Comparison of ENCODE assay signal across 20 cellular contexts in genomic region chr17:50023520-50023919, GRCh38. TPM values are rescaled to one million over a fixed set of nuclear protein-coding genes. Genes with fewer than 3 reads are reported as not detected.
DNase-seq lines count a peak whose midpoint lies in the region; ATAC-seq, FAIRE-seq and TF ChIP-seq lines count a peak whose summit lies in the region.
"Had no signal": no experiment of that assay in that cellular context is flagged by ENCODE, and none has a peak within 500 bp of the region (broad histone marks: within the 10 kb centered on the region; RNA-seq: fewer than 3 reads in every experiment).

No MANE protein-coding gene starts in this region.

- H3K9me3 ChIP-seq in HepG2 (ENCODE audit: low read length) = no peaks in the 10 kb centered on the region
- H3K9me3 ChIP-seq in right lobe of liver = no peaks in the 10 kb centered on the region
- H3K9me3 ChIP-seq: BLaER1 had no signal

- H3K27me3 ChIP-seq in HepG2 (ENCODE audit: control insufficient read depth in 1 of 2, insufficient read depth in 2 of 2, low read length in 2 of 2) (no peaks in the 10 kb centered on the region; a peak in 1 of 5 replicates), right lobe of liver (peaks cover 0 to under 1% of the 10 kb centered on the region in 2 donors), mesendoderm (ENCODE audit: insufficient read depth, low read length, poor library complexity) (no peaks in the 10 kb centered on the region)

- 63% methylated on average over 8 of the region's 8 CpGs for WGBS in HepG2 (ENCODE audit: low lambda C conversion rate)
- WGBS in right lobe of liver (ENCODE audit: insufficient coverage, low coverage, low lambda C conversion rate, missing lambda C conversion rate) = 50% methylated on average over 8 of the region's 8 CpGs
- WGBS in mesendoderm (ENCODE audit: extremely low coverage, insufficient coverage, low lambda C conversion rate) = no CpG with 5 or more reads among the region's 8 CpGs

- DNase-seq in HepG2 (ENCODE audit: low spot score) (no peak), right lobe of liver (no peak), HTR-8/SVneo (ENCODE audit: insufficient read length, low spot score) (no peak), mesendoderm (no peak), nucleus accumbens (lab: John Stamatoyannopoulos, UW) (no peak), H54 (ENCODE audit: insufficient read length, low spot score) (no peak)
- DNase-seq: CD8-positive, alpha-beta memory T cell; COR-L47; GM23248; H9; Karpas-422; KBM-7 had no signal

- H3K79me2 ChIP-seq in HepG2 (ENCODE audit: insufficient read depth, low read length) (no peaks in the 10 kb centered on the region), mesendoderm (ENCODE audit: control insufficient read depth, insufficient read depth, low read length) (no peaks in the 10 kb centered on the region)

- no peak overlapping the region for H4K8ac ChIP-seq in mesendoderm (ENCODE audit: low read depth, low read length)

- no peak overlapping the region for H3K56ac ChIP-seq in mesendoderm (ENCODE audit: low read length)

- H3K4me1 ChIP-seq in HepG2 (ENCODE audit: insufficient read depth, low read length) = peaks cover 12% of the 10 kb centered on the region
- no peaks in the 10 kb centered on the region for H3K4me1 ChIP-seq in right lobe of liver
- H3K4me1 ChIP-seq in mesendoderm (ENCODE audit: control insufficient read depth, low read depth, low read length) = peaks cover under 1% of the 10 kb centered on the region

- no peak overlapping the region for H3K23ac ChIP-seq in mesendoderm (ENCODE audit: low read length)

- TF ChIP-seq EP300 in HepG2 (IDR thresholded peaks at IDR 0.05; ENCODE audit: low read depth in 2 of 2, low read length in 2 of 2) = no peak
- TF ChIP-seq EP300 in HepG2 (CRISPR knock-in tag; IDR thresholded peaks at IDR 0.05; ENCODE audit: borderline replicate concordance) = no peak

- no peaks in the 10 kb centered on the region for H3K79me1 ChIP-seq in mesendoderm (ENCODE audit: low read length)

- no peak overlapping the region for H3K18ac ChIP-seq in mesendoderm (ENCODE audit: low read length)

- H3K4me2 ChIP-seq in HepG2 (ENCODE audit: low read depth, low read length) = no peak overlapping the region
- H3K4me2 ChIP-seq in mesendoderm (ENCODE audit: low read length) = no peak overlapping the region
- H3K4me2 ChIP-seq: BLaER1 had no signal

- TF ChIP-seq CTCF in HepG2 (CRISPR knock-in tag; IDR thresholded peaks at IDR 0.05) = no peak
- no peak for TF ChIP-seq CTCF in right lobe of liver (IDR thresholded peaks at IDR 0.05)

- H3K9ac ChIP-seq in HepG2 (ENCODE audit: insufficient read depth, low read depth, low read length) = no peak overlapping the region
- no peak overlapping the region for H3K9ac ChIP-seq in mesendoderm (ENCODE audit: low read length)
- H3K9ac ChIP-seq: BLaER1, GM23248 had no signal

- H2AK5ac ChIP-seq in mesendoderm (ENCODE audit: low read length) = no peak overlapping the region

- no peak overlapping the region for H3K4ac ChIP-seq in mesendoderm (ENCODE audit: low read depth, low read length)

- no peak for TF ChIP-seq RAD21 in HepG2 (CRISPR knock-in tag; IDR thresholded peaks at IDR 0.05)

- no peaks in the 10 kb centered on the region for H4K20me1 ChIP-seq in HepG2 (ENCODE audit: insufficient read depth, low read length)

- no peak overlapping the region for H3K27ac ChIP-seq in HepG2 (ENCODE audit: extremely low read length, insufficient read depth, low read length)
- no peak overlapping the region for H3K27ac ChIP-seq in right lobe of liver
- H3K27ac ChIP-seq in mesendoderm (ENCODE audit: low read depth, low read length) = no peak overlapping the region
- H3K27ac ChIP-seq: 22Rv1, BLaER1, GM23248 had no signal

- BruUV-seq in HepG2 (replicated peaks; lab: Mats Ljungman, UMichigan) = no TSS peak

- no peak overlapping the region for H3K4me3 ChIP-seq in HepG2 (replicated peaks in 1 of 3; ENCODE audit: insufficient read depth in 1 of 3, low read depth in 2 of 3, low read length in 3 of 3)
- H3K4me3 ChIP-seq in right lobe of liver = no peak overlapping the region
- peak overlapping the region; percentile 32 for H3K4me3 ChIP-seq in mesendoderm (ENCODE audit: low read length)
- H3K4me3 ChIP-seq: BLaER1, GM23248 had no signal

- H2BK120ac ChIP-seq in mesendoderm (ENCODE audit: low read depth, low read length) = no peak overlapping the region

- no peak overlapping the region for H2BK5ac ChIP-seq in mesendoderm (ENCODE audit: low read length)

- POLR2A ChIA-PET in HepG2 (lab: Yijun Ruan, JAX) = no interaction called here

- ATAC-seq in HepG2 (no peak), right lobe of liver (no peak)

- no peaks in the 10 kb centered on the region for H3K36me3 ChIP-seq in HepG2 (replicated peaks in 1 of 2; ENCODE audit: control insufficient read depth in 1 of 2, insufficient read depth in 2 of 2, low read length in 2 of 2)
- H3K36me3 ChIP-seq in right lobe of liver = no peaks in the 10 kb centered on the region
- H3K36me3 ChIP-seq in mesendoderm (ENCODE audit: control insufficient read depth, insufficient read depth, low read length) = no peaks in the 10 kb centered on the region
- H3K36me3 ChIP-seq: BLaER1 had no signal

- intact Hi-C loops in HepG2 (cut with micrococcal nuclease; ENCODE audit: unreplicated experiment) (no loop called here), right lobe of liver (cut with DNase I) (loop anchor here in 1 of 2 donors (10.0 kb wide), 1 partner anchor 51 kb away; no protein-coding TSS in a partner anchor)

- H2BK15ac ChIP-seq in mesendoderm (replicated peaks; ENCODE audit: low read depth) = no peak overlapping the region

- CTCF ChIA-PET in HepG2 (lab: Yijun Ruan, JAX; ENCODE audit: low intra/inter-chr PET ratio, low total read pairs) = no interaction called here

- H4K5ac ChIP-seq in mesendoderm (ENCODE audit: low read length) = no peak overlapping the region

- H2AFZ ChIP-seq in HepG2 (ENCODE audit: low read length) = no peak overlapping the region
- H2AFZ ChIP-seq: GM23248 had no signal

- no peak for FAIRE-seq in HepG2 (lab: Jason Lieb, UNC)
- peak; percentile 99 for FAIRE-seq in HTR-8/SVneo (lab: Jason Lieb, UNC)
- FAIRE-seq in H54 (lab: Jason Lieb, UNC) = no peak
- FAIRE-seq: D721Med, G401.6, GM18507 had no signal

- in situ Hi-C loops in HepG2 (cut with HindIII; ENCODE audit: extremely low pct_ligation_motif_present, low pct_unique_long_range_greater_than_20kb) = no loop called here

- TF ChIP-seq POLR2A in HepG2 (IDR thresholded peaks at IDR 0.05; ENCODE audit: insufficient read depth in 1 of 2, low read depth in 2 of 2, low read length in 2 of 2) (no peak), right lobe of liver (IDR thresholded peaks at IDR 0.05) (no peak), H54 (IDR thresholded peaks at IDR 0.05; ENCODE audit: low read depth, low read length) (no peak)

RNA-seq across cellular contexts. Expression of gene DLX3, which starts 28.5 kb away (rescaled TPM):
- total RNA-seq in HepG2 (2016; rRNA removed; fragmentation: Illumina TruSeq; extraction: Trizol) (not detected in 2 replicates), right lobe of liver (not detected)
- total RNA-seq in HepG2 (2016; cell fraction: cytosol; rRNA removed; fragmentation: Illumina TruSeq; extraction: Trizol; ENCODE audit: low read depth) = not detected in 2 replicates
- not detected in 2 replicates for total RNA-seq in HepG2 (2016; cell fraction: insoluble cytoplasmic fraction; rRNA removed; fragmentation: Illumina TruSeq; extraction: Trizol)
- not detected in 2 replicates for total RNA-seq in HepG2 (2016; cell fraction: membrane; rRNA removed; fragmentation: Illumina TruSeq; extraction: Trizol)
- total RNA-seq in HepG2 (2016; cell fraction: nucleus; rRNA removed; fragmentation: Illumina TruSeq; extraction: Trizol) = not detected in 2 replicates
- 0.03 and 0.05 TPM in 2 replicates for polyA plus RNA-seq in HepG2 (2011; rRNA removed)
- not detected in 2 replicates for polyA plus RNA-seq in HepG2 (2011; cell fraction: cytosol; rRNA removed)
- 0.05 and 0.23 TPM in 2 replicates for polyA plus RNA-seq in HepG2 (2011; cell fraction: nucleus; rRNA removed)
- not detected in 2 replicates for polyA plus RNA-seq in HepG2 (2012)
- polyA plus RNA-seq in HepG2 (2016; cell fraction: cytosol; fragmentation: Illumina TruSeq; extraction: Trizol; ENCODE audit: low read depth) = not detected in 2 replicates
- polyA plus RNA-seq in HepG2 (2016; cell fraction: insoluble cytoplasmic fraction; fragmentation: Illumina TruSeq; extraction: Trizol; ENCODE audit: low read depth) = 0.09 TPM in 1 of 2 replicates, not detected in the other
- not detected in 2 replicates for polyA plus RNA-seq in HepG2 (2016; cell fraction: membrane; fragmentation: Illumina TruSeq; extraction: Trizol; ENCODE audit: low read depth)
- not detected in 2 replicates for polyA plus RNA-seq in HepG2 (2016; cell fraction: nucleus; fragmentation: Illumina TruSeq; extraction: Trizol; ENCODE audit: insufficient read depth, low read depth)
- polyA minus RNA-seq in HepG2 (2011; rRNA and poly(A)+ RNA removed; ENCODE audit: low replicate concordance) = 0.65 TPM in 1 of 2 replicates, not detected in the other
- polyA minus RNA-seq in HepG2 (2011; cell fraction: cytosol; rRNA and poly(A)+ RNA removed) = not detected in 2 replicates
- not detected in 2 replicates for polyA minus RNA-seq in HepG2 (2011; cell fraction: nucleus; rRNA and poly(A)+ RNA removed)
- polyA plus RNA-seq in mesendoderm (2013, experiment 1 of 2) = 0.13 TPM
- polyA plus RNA-seq in mesendoderm (2013, experiment 2 of 2) = 0.06 TPM
- total RNA-seq: A673, IMR-90 had no signal
- polyA plus RNA-seq: AG04450; CD8-positive, alpha-beta memory T cell; IMR-90 had no signal

RNA-seq across cellular contexts. Expression of gene ITGA3, which starts 32.4 kb away (rescaled TPM):
- total RNA-seq in HepG2 (2016; rRNA removed; fragmentation: Illumina TruSeq; extraction: Trizol) (0.69 and 0.77 TPM in 2 replicates), right lobe of liver (1 to 10 TPM; 1.4 to 3.7 (median 2.4) TPM)
- total RNA-seq in HepG2 (2016; cell fraction: cytosol; rRNA removed; fragmentation: Illumina TruSeq; extraction: Trizol; ENCODE audit: low read depth) = 1.5 and 1.9 TPM in 2 replicates
- 0.48 and 1.1 TPM in 2 replicates for total RNA-seq in HepG2 (2016; cell fraction: insoluble cytoplasmic fraction; rRNA removed; fragmentation: Illumina TruSeq; extraction: Trizol)
- total RNA-seq in HepG2 (2016; cell fraction: membrane; rRNA removed; fragmentation: Illumina TruSeq; extraction: Trizol) = 0.28 and 0.62 TPM in 2 replicates
- 1.3 and 1.8 TPM in 2 replicates for total RNA-seq in HepG2 (2016; cell fraction: nucleus; rRNA removed; fragmentation: Illumina TruSeq; extraction: Trizol)
- 0.48 and 0.59 TPM in 2 replicates for polyA plus RNA-seq in HepG2 (2011; rRNA removed)
- 0.33 and 0.78 TPM in 2 replicates for polyA plus RNA-seq in HepG2 (2011; cell fraction: cytosol; rRNA removed)
- 2.6 and 3.3 TPM in 2 replicates for polyA plus RNA-seq in HepG2 (2011; cell fraction: nucleus; rRNA removed)
- polyA plus RNA-seq in HepG2 (2012) = 0.27 and 0.32 TPM in 2 replicates
- polyA plus RNA-seq in HepG2 (2016; cell fraction: cytosol; fragmentation: Illumina TruSeq; extraction: Trizol; ENCODE audit: low read depth) = 0.51 and 0.57 TPM in 2 replicates
- polyA plus RNA-seq in HepG2 (2016; cell fraction: insoluble cytoplasmic fraction; fragmentation: Illumina TruSeq; extraction: Trizol; ENCODE audit: low read depth) = 0.52 and 0.82 TPM in 2 replicates
- 0.30 and 0.48 TPM in 2 replicates for polyA plus RNA-seq in HepG2 (2016; cell fraction: membrane; fragmentation: Illumina TruSeq; extraction: Trizol; ENCODE audit: low read depth)
- 1.3 and 2.2 TPM in 2 replicates for polyA plus RNA-seq in HepG2 (2016; cell fraction: nucleus; fragmentation: Illumina TruSeq; extraction: Trizol; ENCODE audit: insufficient read depth, low read depth)
- 1.4 and 198 TPM in 2 replicates for polyA minus RNA-seq in HepG2 (2011; rRNA and poly(A)+ RNA removed; ENCODE audit: low replicate concordance)
- polyA minus RNA-seq in HepG2 (2011; cell fraction: cytosol; rRNA and poly(A)+ RNA removed) = 2.9 and 6.2 TPM in 2 replicates
- polyA minus RNA-seq in HepG2 (2011; cell fraction: nucleus; rRNA and poly(A)+ RNA removed) = 1.1 and 2.8 TPM in 2 replicates
- polyA plus RNA-seq in mesendoderm (2013, experiment 1 of 2) = 13.0 TPM
- polyA plus RNA-seq in mesendoderm (2013, experiment 2 of 2) = 13.2 TPM

RNA-seq across cellular contexts. Expression of gene DLX4, which starts 54.5 kb away (rescaled TPM):
- total RNA-seq in HepG2 (2016; rRNA removed; fragmentation: Illumina TruSeq; extraction: Trizol) (0.51 and 0.55 TPM in 2 replicates), right lobe of liver (not detected)
- 0.44 and 1.4 TPM in 2 replicates for total RNA-seq in HepG2 (2016; cell fraction: cytosol; rRNA removed; fragmentation: Illumina TruSeq; extraction: Trizol; ENCODE audit: low read depth)
- 0.40 and 0.80 TPM in 2 replicates for total RNA-seq in HepG2 (2016; cell fraction: insoluble cytoplasmic fraction; rRNA removed; fragmentation: Illumina TruSeq; extraction: Trizol)
- 1.8 and 1.9 TPM in 2 replicates for total RNA-seq in HepG2 (2016; cell fraction: membrane; rRNA removed; fragmentation: Illumina TruSeq; extraction: Trizol)
- 0.93 and 0.97 TPM in 2 replicates for total RNA-seq in HepG2 (2016; cell fraction: nucleus; rRNA removed; fragmentation: Illumina TruSeq; extraction: Trizol)
- polyA plus RNA-seq in HepG2 (2011; rRNA removed) = 2.3 and 2.5 TPM in 2 replicates
- 1.0 and 1.2 TPM in 2 replicates for polyA plus RNA-seq in HepG2 (2011; cell fraction: cytosol; rRNA removed)
- 10.2 TPM in 2 replicates for polyA plus RNA-seq in HepG2 (2011; cell fraction: nucleus; rRNA removed)
- 2.5 and 2.7 TPM in 2 replicates for polyA plus RNA-seq in HepG2 (2012)
- 6.6 and 7.4 TPM in 2 replicates for polyA plus RNA-seq in HepG2 (2016; cell fraction: cytosol; fragmentation: Illumina TruSeq; extraction: Trizol; ENCODE audit: low read depth)
- polyA plus RNA-seq in HepG2 (2016; cell fraction: insoluble cytoplasmic fraction; fragmentation: Illumina TruSeq; extraction: Trizol; ENCODE audit: low read depth) = 2.3 and 2.8 TPM in 2 replicates
- polyA plus RNA-seq in HepG2 (2016; cell fraction: membrane; fragmentation: Illumina TruSeq; extraction: Trizol; ENCODE audit: low read depth) = 12.2 and 12.9 TPM in 2 replicates
- polyA plus RNA-seq in HepG2 (2016; cell fraction: nucleus; fragmentation: Illumina TruSeq; extraction: Trizol; ENCODE audit: insufficient read depth, low read depth) = 8.1 and 8.9 TPM in 2 replicates
- 1.8 and 3.4 TPM in 2 replicates for polyA minus RNA-seq in HepG2 (2011; rRNA and poly(A)+ RNA removed; ENCODE audit: low replicate concordance)
- 0.62 and 0.99 TPM in 2 replicates for polyA minus RNA-seq in HepG2 (2011; cell fraction: cytosol; rRNA and poly(A)+ RNA removed)
- 1.3 and 2.4 TPM in 2 replicates for polyA minus RNA-seq in HepG2 (2011; cell fraction: nucleus; rRNA and poly(A)+ RNA removed)
- polyA plus RNA-seq in mesendoderm (2013, experiment 1 of 2) = 0.55 TPM
- 0.31 TPM for polyA plus RNA-seq in mesendoderm (2013, experiment 2 of 2)
- total RNA-seq: GM23248, IMR-90 had no signal
- polyA plus RNA-seq: CD8-positive, alpha-beta memory T cell; IMR-90 had no signal
